In the genomic region with DNA sequence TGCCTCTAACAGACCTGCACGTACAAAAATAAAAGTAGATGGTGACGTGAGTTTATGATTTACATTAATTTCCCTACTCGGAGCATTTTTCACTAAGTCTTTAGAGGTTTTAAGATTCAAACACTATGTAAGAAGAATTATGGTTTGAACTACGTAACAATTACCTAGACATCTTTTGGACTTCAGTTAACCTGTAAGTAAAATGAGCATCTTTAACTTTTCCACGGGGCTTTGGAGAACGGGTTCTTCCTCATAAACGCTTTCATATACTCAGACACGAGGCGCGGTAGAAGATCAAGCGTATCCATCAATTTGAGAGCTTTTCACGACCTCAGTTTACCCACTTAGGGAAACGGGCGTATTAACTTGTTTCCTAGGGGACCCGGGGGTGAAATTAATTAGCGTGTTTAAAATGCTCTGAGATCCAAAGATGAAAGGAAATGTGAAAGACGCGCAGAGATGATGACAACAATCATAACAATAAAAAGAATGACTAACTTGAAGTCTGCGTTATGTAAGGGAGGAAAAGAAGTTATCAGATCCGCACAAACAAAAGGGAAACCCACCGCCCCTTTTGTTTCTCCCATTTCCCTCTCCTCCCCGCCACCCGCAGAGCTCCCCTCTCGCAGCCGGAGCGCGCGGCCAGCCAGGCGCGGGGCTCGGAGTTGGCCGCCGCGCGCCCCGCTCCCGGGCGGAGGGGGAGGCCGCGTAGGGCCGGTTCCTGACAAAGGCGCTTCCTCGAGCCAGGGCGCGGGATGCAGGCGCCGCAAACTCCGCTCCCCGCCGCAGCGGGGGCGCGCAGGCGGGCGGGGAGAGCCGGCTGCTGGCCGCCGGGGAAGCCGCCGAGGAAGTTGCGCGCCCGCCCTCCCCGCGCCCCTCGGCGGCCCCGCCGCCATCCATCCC, we compare ENCODE assay signal across 8 cellular contexts. TPM values are rescaled to one million over a fixed set of nuclear protein-coding genes. Genes with fewer than 3 reads are reported as not detected.
DNase-seq lines count a peak whose midpoint lies in the region; ATAC-seq, FAIRE-seq and TF ChIP-seq lines count a peak whose summit lies in the region.

No MANE protein-coding gene starts in this region.

- no peak for TF ChIP-seq POLR2A in H54 (IDR thresholded peaks at IDR 0.05; ENCODE audit: low read depth, low read length)
- TF ChIP-seq POLR2A in HepG2 (IDR thresholded peaks at IDR 0.05; ENCODE audit: insufficient read depth in 1 of 2, low read depth in 2 of 2, low read length in 2 of 2), result no peak

- H3K9me3 Mint-ChIP-seq in stimulated activated effector memory CD8-positive, alpha-beta T cell treated with anti-CD3 and anti-CD28 coated beads, Interleukin-12 subunit alpha, Interleukin-12 subunit beta, amount 100 ng/mL, for 72 hours, result no peaks in the 10 kb centered on the region

- peak; percentile 41 for DNase-seq in GM10266 (ENCODE audit: extremely low spot score)
- peak; percentile 15 for DNase-seq in H54 (ENCODE audit: insufficient read length, low spot score)
- DNase-seq in LoVo (ENCODE audit: low spot score), result peak; percentile 32
- DNase-seq in T-helper 9 cell, result peak; percentile 29
- DNase-seq in coronary artery (ENCODE audit: low spot score), result no peak
- DNase-seq in HepG2 (ENCODE audit: low spot score), result peak; percentile 21
- peak; percentile 20 to 65 for DNase-seq in stimulated activated effector memory CD8-positive, alpha-beta T cell treated with anti-CD3 and anti-CD28 coated beads, Interleukin-12 subunit alpha, Interleukin-12 subunit beta, amount 100 ng/mL, for 72 hours (ENCODE audit: low spot score in 2 of 2)
- DNase-seq in HuH-7 (ENCODE audit: low spot score), result no peak

- CTCF ChIA-PET in HepG2 (lab: Yijun Ruan, JAX; ENCODE audit: low intra/inter-chr PET ratio, low total read pairs), result no interaction called here

- intact Hi-C loops in HepG2 (cut with micrococcal nuclease; ENCODE audit: unreplicated experiment), result loop anchor here (2.0 to 5.0 kb wide), 4 partner anchors 36 to 169 kb away; no protein-coding TSS in a partner anchor

- peaks cover 44% of the 10 kb centered on the region for H3K4me1 ChIP-seq in HepG2 (ENCODE audit: insufficient read depth, low read length)

- no peaks in the 10 kb centered on the region; a peak in 1 of 5 replicates for H3K27me3 ChIP-seq in HepG2 (ENCODE audit: control insufficient read depth in 1 of 2, insufficient read depth in 2 of 2, low read length in 2 of 2)

- H3K27ac ChIP-seq in coronary artery (peak overlapping the region; percentile 99), HepG2 (ENCODE audit: extremely low read length, insufficient read depth, low read length) (peak overlapping the region; percentile 88)

- H4K20me1 ChIP-seq in HepG2 (ENCODE audit: insufficient read depth, low read length), result peaks cover 3% of the 10 kb centered on the region; the same call in 1 of the 2 replicates

- H3K36me3 ChIP-seq in HepG2 (replicated peaks in 1 of 2; ENCODE audit: control insufficient read depth in 1 of 2, insufficient read depth in 2 of 2, low read length in 2 of 2), result peaks cover 2 to 4% of the 10 kb centered on the region in 2 experiments; a peak in 1 of 5 replicates

- H3K4me3 ChIP-seq in coronary artery, result peak overlapping the region; percentile 97
- peak overlapping the region; percentile 90 to 100 (median 95) for H3K4me3 ChIP-seq in HepG2 (replicated peaks in 1 of 3; ENCODE audit: insufficient read depth in 1 of 3, low read depth in 2 of 3, low read length in 3 of 3)

- WGBS in HepG2 (ENCODE audit: low lambda C conversion rate), result 1% methylated on average over 28 of the region's 69 CpGs

- H3K4me3 Mint-ChIP-seq in stimulated activated effector memory CD8-positive, alpha-beta T cell treated with anti-CD3 and anti-CD28 coated beads, Interleukin-12 subunit alpha, Interleukin-12 subunit beta, amount 100 ng/mL, for 72 hours, result peak overlapping the region; percentile 93

- H2AFZ ChIP-seq in HepG2 (ENCODE audit: low read length), result no peak overlapping the region

- TF ChIP-seq CTCF in GM10266 (IDR thresholded peaks at IDR 0.05; ENCODE audit: control insufficient read depth, insufficient read depth, low read depth, missing control alignments) (no peak), coronary artery (IDR thresholded peaks at IDR 0.05) (no peak), HepG2 (CRISPR knock-in tag; IDR thresholded peaks at IDR 0.05) (no peak)

- peaks cover 54% of the 10 kb centered on the region for H3K36me3 Mint-ChIP-seq in stimulated activated effector memory CD8-positive, alpha-beta T cell treated with anti-CD3 and anti-CD28 coated beads, Interleukin-12 subunit alpha, Interleukin-12 subunit beta, amount 100 ng/mL, for 72 hours

- TF ChIP-seq EP300 in HepG2 (IDR thresholded peaks at IDR 0.05; ENCODE audit: low read depth in 2 of 2, low read length in 2 of 2), result no peak
- no peak for TF ChIP-seq EP300 in HepG2 (CRISPR knock-in tag; IDR thresholded peaks at IDR 0.05; ENCODE audit: borderline replicate concordance)

- no peaks in the 10 kb centered on the region for H3K9me3 ChIP-seq in HepG2 (ENCODE audit: low read length)

- FAIRE-seq in H54 (lab: Jason Lieb, UNC), result peak; percentile 71
- FAIRE-seq in HepG2 (lab: Jason Lieb, UNC), result no peak

- no peak for TF ChIP-seq RAD21 in HepG2 (CRISPR knock-in tag; IDR thresholded peaks at IDR 0.05)

- in situ Hi-C loops in HepG2 (cut with HindIII; ENCODE audit: extremely low pct_ligation_motif_present, low pct_unique_long_range_greater_than_20kb), result no loop called here

- H3K4me2 ChIP-seq in HepG2 (ENCODE audit: low read depth, low read length), result peak overlapping the region; percentile 82

- H3K79me2 ChIP-seq in HepG2 (ENCODE audit: insufficient read depth, low read length), result peaks cover 52% of the 10 kb centered on the region

- H3K9ac ChIP-seq in HepG2 (ENCODE audit: insufficient read depth, low read depth, low read length), result peak overlapping the region; percentile 93

- no peak; the same call in 2 of the 3 replicates for ATAC-seq in HepG2
- ATAC-seq in stimulated activated effector memory CD8-positive, alpha-beta T cell treated with anti-CD3 and anti-CD28 coated beads, Interleukin-12 subunit alpha, Interleukin-12 subunit beta, amount 100 ng/mL, for 72 hours, result peak; percentile 25

- BruUV-seq in HepG2 (replicated peaks; lab: Mats Ljungman, UMichigan), result TSS peak; percentile 70

- H3K27ac Mint-ChIP-seq in stimulated activated effector memory CD8-positive, alpha-beta T cell treated with anti-CD3 and anti-CD28 coated beads, Interleukin-12 subunit alpha, Interleukin-12 subunit beta, amount 100 ng/mL, for 72 hours, result peak overlapping the region; percentile 98

- H3K4me1 Mint-ChIP-seq in stimulated activated effector memory CD8-positive, alpha-beta T cell treated with anti-CD3 and anti-CD28 coated beads, Interleukin-12 subunit alpha, Interleukin-12 subunit beta, amount 100 ng/mL, for 72 hours, result peaks cover 20% of the 10 kb centered on the region

- POLR2A ChIA-PET in HepG2 (lab: Yijun Ruan, JAX), result interaction anchor here (0.9 to 1.3 kb wide), 2 partner anchors 37 kb away, joined by 3 to 4 read pairs; no protein-coding TSS in a partner anchor

TF ChIP-seq in HepG2, 621 proteins besides CTCF, POLR2A, EP300 and RAD21 (continues in another document):
- TF ChIP-seq, protein P1, sequence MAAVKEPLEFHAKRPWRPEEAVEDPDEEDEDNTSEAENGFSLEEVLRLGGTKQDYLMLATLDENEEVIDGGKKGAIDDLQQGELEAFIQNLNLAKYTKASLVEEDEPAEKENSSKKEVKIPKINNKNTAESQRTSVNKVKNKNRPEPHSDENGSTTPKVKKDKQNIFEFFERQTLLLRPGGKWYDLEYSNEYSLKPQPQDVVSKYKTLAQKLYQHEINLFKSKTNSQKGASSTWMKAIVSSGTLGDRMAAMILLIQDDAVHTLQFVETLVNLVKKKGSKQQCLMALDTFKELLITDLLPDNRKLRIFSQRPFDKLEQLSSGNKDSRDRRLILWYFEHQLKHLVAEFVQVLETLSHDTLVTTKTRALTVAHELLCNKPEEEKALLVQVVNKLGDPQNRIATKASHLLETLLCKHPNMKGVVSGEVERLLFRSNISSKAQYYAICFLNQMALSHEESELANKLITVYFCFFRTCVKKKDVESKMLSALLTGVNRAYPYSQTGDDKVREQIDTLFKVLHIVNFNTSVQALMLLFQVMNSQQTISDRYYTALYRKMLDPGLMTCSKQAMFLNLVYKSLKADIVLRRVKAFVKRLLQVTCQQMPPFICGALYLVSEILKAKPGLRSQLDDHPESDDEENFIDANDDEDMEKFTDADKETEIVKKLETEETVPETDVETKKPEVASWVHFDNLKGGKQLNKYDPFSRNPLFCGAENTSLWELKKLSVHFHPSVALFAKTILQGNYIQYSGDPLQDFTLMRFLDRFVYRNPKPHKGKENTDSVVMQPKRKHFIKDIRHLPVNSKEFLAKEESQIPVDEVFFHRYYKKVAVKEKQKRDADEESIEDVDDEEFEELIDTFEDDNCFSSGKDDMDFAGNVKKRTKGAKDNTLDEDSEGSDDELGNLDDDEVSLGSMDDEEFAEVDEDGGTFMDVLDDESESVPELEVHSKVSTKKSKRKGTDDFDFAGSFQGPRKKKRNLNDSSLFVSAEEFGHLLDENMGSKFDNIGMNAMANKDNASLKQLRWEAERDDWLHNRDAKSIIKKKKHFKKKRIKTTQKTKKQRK (IDR thresholded peaks at IDR 0.05; ENCODE audit: low read length), result no peak
- TF ChIP-seq ZNF629 (CRISPR knock-in tag; conservative IDR thresholded peaks at IDR 0.05), result peak; percentile 90

RNA-seq across cellular contexts. Expression of a gene that starts 0.8 kb away (rescaled TPM):
- 12.5 and 14.9 TPM in 2 replicates for total RNA-seq in HepG2 (2016; rRNA removed; fragmentation: Illumina TruSeq; extraction: Trizol)
- total RNA-seq in HepG2 (2016; cell fraction: cytosol; rRNA removed; fragmentation: Illumina TruSeq; extraction: Trizol; ENCODE audit: low read depth), result 2.5 and 3.3 TPM in 2 replicates
- 12.6 and 13.4 TPM in 2 replicates for total RNA-seq in HepG2 (2016; cell fraction: insoluble cytoplasmic fraction; rRNA removed; fragmentation: Illumina TruSeq; extraction: Trizol)
- total RNA-seq in HepG2 (2016; cell fraction: membrane; rRNA removed; fragmentation: Illumina TruSeq; extraction: Trizol), result 8.4 and 8.8 TPM in 2 replicates
- 15.1 and 17.0 TPM in 2 replicates for total RNA-seq in HepG2 (2016; cell fraction: nucleus; rRNA removed; fragmentation: Illumina TruSeq; extraction: Trizol)
- 12.9 and 16.2 TPM in 2 replicates for polyA plus RNA-seq in HepG2 (2011; rRNA removed)
- 7.3 and 10.7 TPM in 2 replicates for polyA plus RNA-seq in HepG2 (2011; cell fraction: cytosol; rRNA removed)
- 13.3 and 15.0 TPM in 2 replicates for polyA plus RNA-seq in HepG2 (2011; cell fraction: nucleus; rRNA removed)
- 16.2 and 18.9 TPM in 2 replicates for polyA plus RNA-seq in HepG2 (2012)
- polyA plus RNA-seq in HepG2 (2016; cell fraction: cytosol; fragmentation: Illumina TruSeq; extraction: Trizol; ENCODE audit: low read depth), result 0.62 and 0.97 TPM in 2 replicates
- 13.0 and 13.7 TPM in 2 replicates for polyA plus RNA-seq in HepG2 (2016; cell fraction: insoluble cytoplasmic fraction; fragmentation: Illumina TruSeq; extraction: Trizol; ENCODE audit: low read depth)
- polyA plus RNA-seq in HepG2 (2016; cell fraction: membrane; fragmentation: Illumina TruSeq; extraction: Trizol; ENCODE audit: low read depth), result 3.4 and 3.7 TPM in 2 replicates
- 16.7 and 17.7 TPM in 2 replicates for polyA plus RNA-seq in HepG2 (2016; cell fraction: nucleus; fragmentation: Illumina TruSeq; extraction: Trizol; ENCODE audit: insufficient read depth, low read depth)
- 2.3 and 28.4 TPM in 2 replicates for polyA minus RNA-seq in HepG2 (2011; rRNA and poly(A)+ RNA removed; ENCODE audit: low replicate concordance)
- polyA minus RNA-seq in HepG2 (2011; cell fraction: cytosol; rRNA and poly(A)+ RNA removed), result 18.2 and 21.7 TPM in 2 replicates
- 28.5 and 29.6 TPM in 2 replicates for polyA minus RNA-seq in HepG2 (2011; cell fraction: nucleus; rRNA and poly(A)+ RNA removed)

Comparison
In these comparisons a context has a peak if more than half of its experiments do, and no peak if none do; other contexts are left out.
1. DNase-seq: peak in GM10266 (single experiment), H54 (single experiment), LoVo (single experiment), T-helper 9 cell (single experiment), HepG2 (single experiment) and stimulated activated effector memory CD8-positive, alpha-beta T cell treated with anti-CD3 and anti-CD28 coated beads, Interleukin-12 subunit alpha, Interleukin-12 subunit beta, amount 100 ng/mL, for 72 hours (2 of 2); none in coronary artery (single experiment) and HuH-7 (single experiment).